ENCODE assay signal across 8 cellular contexts in genomic region chr1:32351077-32351858, GRCh38. TPM values are rescaled to one million over a fixed set of nuclear protein-coding genes. Genes with fewer than 3 reads are reported as not detected.
DNase-seq lines count a peak whose midpoint lies in the region; ATAC-seq and TF ChIP-seq lines count a peak whose summit lies in the region.

No MANE protein-coding gene starts in this region.

- H3K27me3 Mint-ChIP-seq in natural killer cell (ENCODE audit: low read depth in 2 of 2), result no peaks in the 10 kb centered on the region

- H3K36me3 Mint-ChIP-seq in natural killer cell, result no peaks in the 10 kb centered on the region

- DNase-seq in Daoy (ENCODE audit: low read depth) (peak; percentile 96), Kasumi-1 (lab: John Stamatoyannopoulos, UW) (peak; percentile 91 to 93), RKO (ENCODE audit: low spot score) (peak; percentile 92), fibroblast of peridontal ligament (ENCODE audit: extremely low read depth) (peak; percentile 86), natural killer cell (peak; percentile 88)
- peak; percentile 83 to 86 for DNase-seq in activated T-helper 1 cell treated with anti-CD3 and anti-CD28 coated beads, Interleukin-2, amount 50 U/mL, for 16 hours (ENCODE audit: low read depth in 1 of 2, low spot score in 1 of 2)
- DNase-seq in stimulated activated naive CD4-positive, alpha-beta T cell (lab: John Stamatoyannopoulos, UW), result peak; percentile 88 to 97 (median 93)

- ATAC-seq in GM21786 (IDR thresholded peaks at IDR 0.05; ENCODE audit: unreplicated experiment), result peak; percentile 81
- peak; percentile 93 to 97 (median 94) for ATAC-seq in natural killer cell

- peaks cover 28 to 50% of the 10 kb centered on the region in 2 donors for H3K4me1 Mint-ChIP-seq in natural killer cell

- no peaks in the 10 kb centered on the region for H3K9me3 Mint-ChIP-seq in natural killer cell

- H3K4me3 Mint-ChIP-seq in natural killer cell, result peak overlapping the region; percentile 76

- intact Hi-C loops in natural killer cell (cut with micrococcal nuclease), result loop anchor here (1.0 to 5.0 kb wide), 3 partner anchors 14 to 59 kb away; partner anchors contain the start of genes BSDC1 and HDAC1

- peak overlapping the region; percentile 64 to 72 for H3K27ac Mint-ChIP-seq in natural killer cell

- TF ChIP-seq CTCF in natural killer cell (IDR thresholded peaks at IDR 0.05), result peak; percentile 69

RNA-seq across cellular contexts. Expression of gene FAM229A, which starts 11.0 kb away (rescaled TPM):
- total RNA-seq in Daoy (2014; rRNA removed; shearing (Covaris generic)), result 0.48 and 2.7 TPM in 2 replicates
- 10 to 100 TPM; 18.3 to 23.5 (median 21.0) TPM for total RNA-seq in natural killer cell

RNA-seq across cellular contexts. Expression of gene TSSK3, which starts 11.1 kb away (rescaled TPM):
- total RNA-seq in Daoy (2014; rRNA removed; shearing (Covaris generic)), result 1.9 TPM in 1 of 2 replicates, not detected in the other
- total RNA-seq in natural killer cell, result 1 to 10 TPM; 1.2 to 3.7 (median 1.4) TPM

RNA-seq across cellular contexts. Expression of gene MARCKSL1, which starts 15.2 kb away (rescaled TPM):
- total RNA-seq in Daoy (2014; rRNA removed; shearing (Covaris generic)), result 132 and 151 TPM in 2 replicates
- 10 to 100 TPM; 21.7 to 26.1 (median 21.8) TPM for total RNA-seq in natural killer cell

RNA-seq across cellular contexts. Expression of gene BSDC1, which starts 43.0 kb away (rescaled TPM):
- 69.0 and 75.7 TPM in 2 replicates for total RNA-seq in Daoy (2014; rRNA removed; shearing (Covaris generic))
- 100 to 1,000 TPM; 150 to 203 (median 174) TPM for total RNA-seq in natural killer cell

RNA-seq across cellular contexts. Expression of gene HDAC1, which starts 59.4 kb away (rescaled TPM):
- total RNA-seq in Daoy (2014; rRNA removed; shearing (Covaris generic)), result 96.9 and 122 TPM in 2 replicates
- 100 to 1,000 TPM; 110 to 133 (median 125) TPM for total RNA-seq in natural killer cell

Comparison
In these comparisons a context has a peak if more than half of its experiments do, and no peak if none do; other contexts are left out.
1. Peak in every context shown above with its lines: DNase-seq and ATAC-seq.